1 cellular context compared by ENCODE assay signal in the genomic region with DNA sequence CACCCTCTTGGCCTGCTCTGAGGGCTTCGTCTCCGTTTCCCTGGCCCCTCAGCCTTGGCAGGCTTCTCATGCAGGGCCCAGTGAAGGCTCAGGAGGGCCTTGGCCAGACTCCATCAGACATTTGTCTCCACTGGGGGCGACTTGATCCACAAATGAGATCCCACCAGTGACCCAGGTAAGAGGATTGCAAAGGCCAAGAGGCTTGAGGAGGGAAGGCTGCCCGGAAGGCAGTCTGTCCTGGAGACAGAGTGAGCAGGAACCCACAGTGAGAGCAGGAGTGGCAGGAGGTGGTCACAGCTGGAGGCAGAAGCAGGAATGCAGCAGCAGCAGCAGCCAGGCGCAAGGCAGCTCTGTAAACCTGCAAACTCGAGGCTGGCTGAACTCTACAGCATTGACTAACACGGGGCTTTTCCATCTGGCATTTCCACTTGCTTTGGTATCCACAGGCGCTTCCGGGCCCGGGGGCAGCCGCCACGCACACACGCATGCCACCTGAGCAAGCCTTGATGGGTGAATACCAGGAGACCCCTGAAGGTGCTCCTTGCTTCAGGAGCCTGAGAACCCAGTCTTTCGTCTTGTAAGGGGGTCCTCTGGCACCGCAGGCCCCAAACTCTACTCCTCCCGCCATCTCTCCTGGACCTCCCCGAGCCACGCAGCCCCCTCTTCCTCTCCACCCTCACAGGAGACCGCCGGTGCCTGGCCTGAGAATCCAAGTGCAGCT.
TF ChIP-seq lines count a peak whose summit lies in the region.

No MANE protein-coding gene starts in this region.

TF ChIP-seq in GM23338, 12 proteins besides CTCF, POLR2A, EP300 and RAD21:
- TF ChIP-seq ZNF462 (CRISPR knock-in tag; IDR thresholded peaks at IDR 0.05) (no peak), EZH2 (IDR thresholded peaks at IDR 0.05; ENCODE audit: low read depth, unreplicated experiment) (no peak), EZH2phosphoT487 (IDR thresholded peaks at IDR 0.05; ENCODE audit: unreplicated experiment) (no peak), ZNF331 (CRISPR knock-in tag; IDR thresholded peaks at IDR 0.05; ENCODE audit: low read depth) (no peak), POLR2AphosphoS5 (IDR thresholded peaks at IDR 0.05; ENCODE audit: low read depth) (no peak), STAT1 (IDR thresholded peaks at IDR 0.05; ENCODE audit: unreplicated experiment) (no peak), ETS1 (IDR thresholded peaks at IDR 0.05) (no peak), ZNF114 (CRISPR knock-in tag; IDR thresholded peaks at IDR 0.05) (no peak), REST (IDR thresholded peaks at IDR 0.05; ENCODE audit: unreplicated experiment) (no peak), JUNB (IDR thresholded peaks at IDR 0.05; ENCODE audit: unreplicated experiment) (no peak), CREB1 (CRISPR knock-in tag; IDR thresholded peaks at IDR 0.05; ENCODE audit: low read depth) (no peak), NANOG (IDR thresholded peaks at IDR 0.05; ENCODE audit: borderline replicate concordance) (no peak)
